Comparison of ENCODE assay signal across 8 cellular contexts in the genomic region with DNA sequence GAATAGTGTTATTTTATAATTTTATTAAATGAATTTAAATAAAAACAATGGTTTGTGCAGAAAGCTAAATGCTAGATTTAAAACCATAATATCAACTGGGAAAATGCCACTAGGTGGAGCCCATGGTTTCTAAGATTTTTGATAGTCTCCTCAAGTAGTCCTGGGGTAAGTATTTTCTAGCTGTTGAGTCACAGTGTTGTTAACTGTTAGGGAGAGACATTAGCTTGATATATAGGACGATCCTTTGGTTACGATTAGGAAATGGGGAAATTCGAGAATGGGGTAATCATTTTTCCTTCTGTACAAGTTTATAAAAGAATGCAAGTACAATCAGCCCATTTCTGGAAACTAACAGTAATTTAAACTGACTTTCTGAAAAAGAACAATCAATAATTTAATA.
DNase-seq lines count a peak whose midpoint lies in the region; ATAC-seq and TF ChIP-seq lines count a peak whose summit lies in the region.

No MANE protein-coding gene starts in this region.

- peak; percentile 46 for TF ChIP-seq CTCF in CD14-positive monocyte (IDR thresholded peaks at IDR 0.05)
- peak; percentile 64 for TF ChIP-seq CTCF in MCF 10A (IDR thresholded peaks at IDR 0.05; ENCODE audit: unreplicated experiment)
- peak; percentile 66 for TF ChIP-seq CTCF in upper lobe of right lung (IDR thresholded peaks at IDR 0.05)

- no peaks in the 10 kb centered on the region for H3K36me3 ChIP-seq in upper lobe of right lung

- CTCF ChIA-PET in MCF 10A (lab: Yijun Ruan, JAX) = interaction anchor here (0.5 to 4.0 kb wide), 17 partner anchors 10 to 949 kb away, joined by 3 to 49 read pairs (median 4); no protein-coding TSS in a partner anchor

- H3K27me3 Mint-ChIP-seq in CD14-positive monocyte (ENCODE audit: low read depth in 3 of 3) = no peaks in the 10 kb centered on the region
- no peaks in the 10 kb centered on the region for H3K27me3 Mint-ChIP-seq in MCF 10A (ENCODE audit: insufficient read depth, unreplicated experiment)

- no peak overlapping the region for H3K27ac ChIP-seq in upper lobe of right lung

- H3K4me3 Mint-ChIP-seq in CD14-positive monocyte (no peak overlapping the region), MCF 10A (ENCODE audit: unreplicated experiment) (peak overlapping the region; percentile 23)

- H3K4me3 ChIP-seq in upper lobe of right lung = no peak overlapping the region

- H3K9me3 Mint-ChIP-seq in CD14-positive monocyte = peaks cover 0 to 4% (median under 1%) of the 10 kb centered on the region in 7 donors
- H3K9me3 Mint-ChIP-seq in MCF 10A (ENCODE audit: unreplicated experiment) = no peaks in the 10 kb centered on the region

- H3K36me3 Mint-ChIP-seq in CD14-positive monocyte (no peaks in the 10 kb centered on the region), MCF 10A (ENCODE audit: insufficient read depth, unreplicated experiment) (no peaks in the 10 kb centered on the region)

- H3K27ac Mint-ChIP-seq in CD14-positive monocyte = no peak overlapping the region
- no peak overlapping the region for H3K27ac Mint-ChIP-seq in MCF 10A (ENCODE audit: low read depth, unreplicated experiment)

- no TSS peak for BruUV-seq in MCF 10A (replicated peaks; lab: Mats Ljungman, UMichigan)

- ATAC-seq in GM21367 (IDR thresholded peaks at IDR 0.05; ENCODE audit: unreplicated experiment) (peak; percentile 75), upper lobe of right lung (peak; percentile 87), HG02938 (IDR thresholded peaks at IDR 0.05; ENCODE audit: unreplicated experiment) (no peak)

- POLR2A ChIA-PET in MCF 10A (lab: Yijun Ruan, JAX) = interaction anchor here (0.6 to 2.5 kb wide), 7 partner anchors 104 to 950 kb away, joined by 3 to 15 read pairs (median 3); a partner anchor contains a TSS

- no peaks in the 10 kb centered on the region for H3K4me1 ChIP-seq in upper lobe of right lung

- intact Hi-C loops in CD14-positive monocyte (cut with micrococcal nuclease) (loop anchor here in 1 of 2 donors (5.0 kb wide), 1 partner anchor 948 kb away; no protein-coding TSS in a partner anchor), MCF 10A (cut with micrococcal nuclease) (loop anchor here (1.0 to 10.0 kb wide), 5 partner anchors 377 to 949 kb away; no protein-coding TSS in a partner anchor), upper lobe of right lung (cut with DNase I) (no loop called here)

- H3K4me1 Mint-ChIP-seq in CD14-positive monocyte (peaks cover 4% of the 10 kb centered on the region), MCF 10A (ENCODE audit: insufficient read depth, unreplicated experiment) (peaks cover 5% of the 10 kb centered on the region)

- DNase-seq in CD14-positive monocyte (ENCODE audit: low spot score) (no peak), NCI-H345 (lab: John Stamatoyannopoulos, UW) (peak; percentile 42), MCF 10A (ENCODE audit: unreplicated experiment) (peak; percentile 81), kidney glomerular epithelial cell (lab: John Stamatoyannopoulos, UW) (peak; percentile 74), upper lobe of right lung (no peak), NCI-H1048 (lab: John Stamatoyannopoulos, UW) (no peak)

- no peaks in the 10 kb centered on the region for H3K27me3 ChIP-seq in upper lobe of right lung

- no peaks in the 10 kb centered on the region for H3K9me3 ChIP-seq in upper lobe of right lung

Comparison
In these comparisons a context has a peak if more than half of its experiments do, and no peak if none do; other contexts are left out.
1. DNase-seq: peak in NCI-H345 (single experiment), MCF 10A (single experiment) and kidney glomerular epithelial cell (single experiment); none in CD14-positive monocyte (single experiment), upper lobe of right lung (single experiment) and NCI-H1048 (single experiment).
2. Peak in every context shown above with its lines, with median percentiles within 50 percentile points of each other: CTCF ChIP-seq.